Comparison of ENCODE assay signal across 10 cellular contexts in genomic region chr3:25448750-25449684, GRCh38. TPM values are rescaled to one million over a fixed set of nuclear protein-coding genes. Genes with fewer than 3 reads are reported as not detected.
DNase-seq lines count a peak whose midpoint lies in the region; ATAC-seq and TF ChIP-seq lines count a peak whose summit lies in the region.
"Had no signal": no experiment of that assay in that cellular context is flagged by ENCODE, and none has a peak within 500 bp of the region (broad histone marks: within the 10 kb centered on the region; RNA-seq: fewer than 3 reads in every experiment).

No MANE protein-coding gene starts in this region.

- ATAC-seq in natural killer cell treated with Interleukin-12 subunit alpha and Interleukin-12 subunit beta and Interleukin-15 and Interleukin-18, amount 100 ng/mL, for 72 hours, result no peak

- no peak for TF ChIP-seq CTCF in dorsolateral prefrontal cortex (IDR thresholded peaks at IDR 0.05 in 54 of 56, conservative IDR thresholded peaks at IDR 0.05 in 2 of 56; ENCODE audit: low read depth in 1 of 56, partially characterized antibody in 56 of 56)
- no peak for TF ChIP-seq CTCF in Caco-2 (IDR thresholded peaks at IDR 0.05; ENCODE audit: insufficient read depth in 1 of 2, low read depth in 1 of 2, low read length in 1 of 2, severe bottlenecking in 1 of 2, unreplicated experiment in 1 of 2)

- H3K4me3 ChIP-seq in dorsolateral prefrontal cortex, result peak overlapping the region in 2 of 59 donors; percentile 8 to 12
- no peak overlapping the region for H3K4me3 ChIP-seq in Caco-2 (ENCODE audit: low read depth, low read length)
- H3K4me3 ChIP-seq: BLaER1 treated with 17β-estradiol and CSF1 and Interleukin-3, amounts not matched to agents 10 nM and 100 nM had no signal

- intact Hi-C loops in dorsolateral prefrontal cortex (cut with DNase I), result no loop called here
- intact Hi-C loops in Caco-2 (cut with micrococcal nuclease; ENCODE audit: unreplicated experiment), result no loop called here

- no peak overlapping the region for H3K4me3 Mint-ChIP-seq in natural killer cell treated with Interleukin-12 subunit alpha and Interleukin-12 subunit beta and Interleukin-15 and Interleukin-18, amount 100 ng/mL, for 72 hours
- no peak overlapping the region for H3K4me3 Mint-ChIP-seq in Caco-2 (ENCODE audit: unreplicated experiment)
- H3K4me3 Mint-ChIP-seq: activated naive CD8-positive, alpha-beta T cell treated with anti-CD3 and anti-CD28 coated beads, Interleukin-2, amount 10 ng/mL, durations not matched to agents 7 days and 5 days had no signal

- H3K4me1 Mint-ChIP-seq in natural killer cell treated with Interleukin-12 subunit alpha and Interleukin-12 subunit beta and Interleukin-15 and Interleukin-18, amount 100 ng/mL, for 72 hours (ENCODE audit: low read depth in 2 of 2), result no peaks in the 10 kb centered on the region
- H3K4me1 Mint-ChIP-seq in Caco-2 (ENCODE audit: low read depth, unreplicated experiment), result peaks cover 24% of the 10 kb centered on the region
- H3K4me1 Mint-ChIP-seq: activated naive CD8-positive, alpha-beta T cell treated with anti-CD3 and anti-CD28 coated beads, Interleukin-2, amount 10 ng/mL, durations not matched to agents 7 days and 5 days had no signal

- DNase-seq in NCI-H82 (lab: John Stamatoyannopoulos, UW) (peak; percentile 11), NCI-H82 treated with DMSO at 0.1 percent for 48 hours (lab: John Stamatoyannopoulos, UW; ENCODE audit: unreplicated experiment) (no peak), dorsolateral prefrontal cortex (peak in 9 of 10 donors; percentile 45 to 69 (median 57)), midbrain (lab: John Stamatoyannopoulos, UW) (peak; percentile 53), Kasumi-1 (lab: John Stamatoyannopoulos, UW) (no peak), activated T-cell treated with anti-CD3 and anti-CD28 coated beads for 4 hours (no peak), Caco-2 (no peak)
- no peak for DNase-seq in natural killer cell treated with Interleukin-12 subunit alpha and Interleukin-12 subunit beta and Interleukin-15 and Interleukin-18, amount 100 ng/mL, for 72 hours (ENCODE audit: low spot score)
- DNase-seq: activated naive CD8-positive, alpha-beta T cell treated with anti-CD3 and anti-CD28 coated beads, Interleukin-2, amount 10 ng/mL, durations not matched to agents 7 days and 5 days had no signal

- H3K36me3 Mint-ChIP-seq in natural killer cell treated with Interleukin-12 subunit alpha and Interleukin-12 subunit beta and Interleukin-15 and Interleukin-18, amount 100 ng/mL, for 72 hours, result no peaks in the 10 kb centered on the region
- no peaks in the 10 kb centered on the region for H3K36me3 Mint-ChIP-seq in Caco-2 (ENCODE audit: insufficient read depth, unreplicated experiment)
- H3K36me3 Mint-ChIP-seq: activated naive CD8-positive, alpha-beta T cell treated with anti-CD3 and anti-CD28 coated beads, Interleukin-2, amount 10 ng/mL, durations not matched to agents 7 days and 5 days had no signal

- POLR2A ChIA-PET in Caco-2 (lab: Charles Lee), result no interaction called here

- H3K9me3 Mint-ChIP-seq in natural killer cell treated with Interleukin-12 subunit alpha and Interleukin-12 subunit beta and Interleukin-15 and Interleukin-18, amount 100 ng/mL, for 72 hours, result no peaks in the 10 kb centered on the region
- no peaks in the 10 kb centered on the region for H3K9me3 Mint-ChIP-seq in Caco-2 (ENCODE audit: unreplicated experiment)
- H3K9me3 Mint-ChIP-seq: activated naive CD8-positive, alpha-beta T cell treated with anti-CD3 and anti-CD28 coated beads, Interleukin-2, amount 10 ng/mL, durations not matched to agents 7 days and 5 days had no signal

- no peaks in the 10 kb centered on the region for H3K9me3 ChIP-seq in Caco-2
- H3K9me3 ChIP-seq: BLaER1 treated with 17β-estradiol and CSF1 and Interleukin-3, amounts not matched to agents 10 nM and 100 nM had no signal

- H3K27ac ChIP-seq in dorsolateral prefrontal cortex, result peak overlapping the region in 21 of 59 donors; percentile 3 to 74 (median 36)
- H3K27ac ChIP-seq: BLaER1 treated with 17β-estradiol and CSF1 and Interleukin-3, amounts not matched to agents 10 nM and 100 nM had no signal

- CTCF ChIA-PET in Caco-2 (lab: Charles Lee), result no interaction called here

- H3K27ac Mint-ChIP-seq in natural killer cell treated with Interleukin-12 subunit alpha and Interleukin-12 subunit beta and Interleukin-15 and Interleukin-18, amount 100 ng/mL, for 72 hours, result no peak overlapping the region
- H3K27ac Mint-ChIP-seq in Caco-2 (ENCODE audit: unreplicated experiment), result no peak overlapping the region
- H3K27ac Mint-ChIP-seq: activated naive CD8-positive, alpha-beta T cell treated with anti-CD3 and anti-CD28 coated beads, Interleukin-2, amount 10 ng/mL, durations not matched to agents 7 days and 5 days had no signal

- no peaks in the 10 kb centered on the region for H3K36me3 ChIP-seq in Caco-2 (ENCODE audit: control insufficient read depth, insufficient read depth, low read length)
- H3K36me3 ChIP-seq: BLaER1 treated with 17β-estradiol and CSF1 and Interleukin-3, amounts not matched to agents 10 nM and 100 nM had no signal

- peaks cover 8% of the 10 kb centered on the region for H3K4me1 ChIP-seq in Caco-2

- H3K27me3 ChIP-seq in dorsolateral prefrontal cortex, result no peaks in the 10 kb centered on the region
- no peaks in the 10 kb centered on the region for H3K27me3 ChIP-seq in Caco-2 (replicated peaks; ENCODE audit: control insufficient read depth, insufficient read depth, low read length)
- H3K27me3 ChIP-seq: BLaER1 treated with 17β-estradiol and CSF1 and Interleukin-3, amounts not matched to agents 10 nM and 100 nM had no signal

- no TSS peak for BruUV-seq in Caco-2 (replicated peaks; lab: Mats Ljungman, UMichigan)

- H3K27me3 Mint-ChIP-seq in natural killer cell treated with Interleukin-12 subunit alpha and Interleukin-12 subunit beta and Interleukin-15 and Interleukin-18, amount 100 ng/mL, for 72 hours, result no peaks in the 10 kb centered on the region
- no peaks in the 10 kb centered on the region for H3K27me3 Mint-ChIP-seq in Caco-2 (ENCODE audit: insufficient read depth, unreplicated experiment)

RNA-seq across cellular contexts. Expression of gene RARB, which starts 21.0 kb away (rescaled TPM):
- total RNA-seq in dorsolateral prefrontal cortex (10 to 100 TPM in 107 of 120 experiments, 1 to 10 TPM in 13; 4.6 to 28.6 (median 15.9) TPM), Caco-2 (2022) (2.5 and 3.8 TPM in 2 replicates)
- not detected for total RNA-seq in natural killer cell treated with Interleukin-12 subunit alpha and Interleukin-12 subunit beta and Interleukin-15 and Interleukin-18, amount 100 ng/mL, for 72 hours
- total RNA-seq: activated naive CD8-positive, alpha-beta T cell treated with anti-CD3 and anti-CD28 coated beads, Interleukin-2, amount 10 ng/mL, durations not matched to agents 7 days and 5 days had no signal

Comparison
In these comparisons a context has a peak if more than half of its experiments do, and no peak if none do; other contexts are left out.
1. DNase-seq: peak in NCI-H82 (single experiment), dorsolateral prefrontal cortex (9 of 10) and midbrain (single experiment); none in NCI-H82 treated with DMSO at 0.1 percent for 48 hours (single experiment), natural killer cell treated with Interleukin-12 subunit alpha and Interleukin-12 subunit beta and Interleukin-15 and Interleukin-18, amount 100 ng/mL, for 72 hours (single experiment), Kasumi-1 (0 of 2), activated T-cell treated with anti-CD3 and anti-CD28 coated beads for 4 hours (single experiment) and Caco-2 (0 of 2).